ENCODE assay signal across 15 cellular contexts in the genomic region with DNA sequence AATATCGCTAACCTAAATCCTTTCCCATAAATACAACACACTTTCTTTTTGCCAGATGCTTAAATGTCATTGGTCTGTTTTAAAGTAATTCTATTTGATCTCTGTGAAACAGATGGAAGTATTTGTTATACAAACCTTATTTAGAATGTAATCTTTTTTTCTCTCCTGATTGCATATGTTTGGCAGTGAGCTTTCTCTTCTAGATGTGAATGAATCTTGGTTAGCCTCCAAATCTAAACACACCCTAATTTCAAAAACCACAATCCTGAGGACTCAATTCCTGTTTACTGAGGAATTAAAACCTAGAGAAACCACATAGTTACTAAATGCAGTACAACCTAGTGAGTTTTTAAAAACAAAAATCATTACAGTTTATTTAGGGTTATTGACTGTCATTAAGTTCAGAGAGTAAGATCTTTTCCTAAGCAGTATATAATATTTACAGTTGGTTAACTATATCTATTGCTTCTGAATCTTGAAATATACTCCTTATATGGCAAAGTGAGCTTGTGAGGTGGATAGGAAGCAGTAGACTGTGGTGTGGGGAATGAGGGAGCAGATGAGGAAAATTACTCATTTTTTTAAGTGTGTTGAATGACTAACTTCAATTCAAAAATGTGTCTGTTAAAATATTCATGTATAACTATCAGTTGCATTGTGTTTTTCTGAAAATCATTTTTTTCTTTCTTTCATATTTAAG.
DNase-seq lines count a peak whose midpoint lies in the region; ATAC-seq, FAIRE-seq and TF ChIP-seq lines count a peak whose summit lies in the region.
"Had no signal": no experiment of that assay in that cellular context is flagged by ENCODE, and none has a peak within 500 bp of the region (broad histone marks: within the 10 kb centered on the region; RNA-seq: fewer than 3 reads in every experiment).

No MANE protein-coding gene starts in this region.

- TF ChIP-seq RAD21 in A549 (conservative IDR thresholded peaks at IDR 0.05 in 1 of 2, IDR thresholded peaks at IDR 0.05 in 1 of 2) (no peak), SK-N-SH (IDR thresholded peaks at IDR 0.05; ENCODE audit: low read length) (no peak)

- peaks cover 2 to 25% of the 10 kb centered on the region in 2 experiments for H3K36me3 ChIP-seq in SK-N-SH (replicated peaks in 1 of 2; ENCODE audit: control insufficient read depth in 1 of 2, insufficient read depth in 2 of 2, low read length in 1 of 2)
- H3K36me3 ChIP-seq: neutrophil, upper lobe of left lung had no signal

- TF ChIP-seq POLR2A in A549 (IDR thresholded peaks at IDR 0.05; ENCODE audit: low read length): no peak

- peak; percentile 7 for FAIRE-seq in A549 (lab: Jason Lieb, UNC)

- TF ChIP-seq EP300 in A549 (IDR thresholded peaks at IDR 0.05) (no peak), SK-N-SH (IDR thresholded peaks at IDR 0.05; ENCODE audit: borderline replicate concordance in 1 of 2, low read depth in 1 of 2, low read length in 1 of 2) (no peak)

- H3K9me3 ChIP-seq in A549 (peaks cover 4% of the 10 kb centered on the region; the same call in 1 of the 3 replicates), SK-N-SH (no peaks in the 10 kb centered on the region)
- H3K9me3 ChIP-seq: neutrophil, upper lobe of left lung had no signal

- 54% methylated on average over 1 of the region's 1 CpG for WGBS in A549 (ENCODE audit: missing lambda C conversion rate)
- WGBS in SK-N-SH (ENCODE audit: low lambda C conversion rate): 69% methylated on average over 1 of the region's 1 CpG

- TF ChIP-seq CTCF in A549 (IDR thresholded peaks at IDR 0.05) (no peak), HFF-Myc (IDR thresholded peaks at IDR 0.05; ENCODE audit: low read depth, low read length, missing control alignments) (no peak), SK-N-SH (IDR thresholded peaks at IDR 0.05) (no peak), fibroblast of villous mesenchyme (IDR thresholded peaks at IDR 0.05; ENCODE audit: insufficient read depth, low read depth, low read length) (no peak)

- H3K79me2 ChIP-seq in SK-N-SH (ENCODE audit: insufficient read depth): peaks cover 93% of the 10 kb centered on the region

- CTCF ChIA-PET in A549 (lab: Yijun Ruan, JAX) (interaction anchor here (1.4 kb wide), 1 partner anchor 13 kb away, joined by 3 read pairs; no protein-coding TSS in a partner anchor), SK-N-SH (lab: Yijun Ruan, JAX) (no interaction called here)

- H3K4me3 ChIP-seq in A549: no peak overlapping the region
- no peak overlapping the region for H3K4me3 ChIP-seq in HFF-Myc (replicated peaks; ENCODE audit: low read depth, low read length)
- H3K4me3 ChIP-seq in SK-N-SH (ENCODE audit: low read depth in 2 of 2, low read length in 1 of 2): no peak overlapping the region
- no peak overlapping the region for H3K4me3 ChIP-seq in fibroblast of villous mesenchyme (ENCODE audit: low read depth, low read length)
- H3K4me3 ChIP-seq: upper lobe of left lung had no signal

- H3F3A ChIP-seq in SK-N-SH (replicated peaks; ENCODE audit: insufficient read depth): peaks cover 52% of the 10 kb centered on the region

- peak overlapping the region; percentile 15; the same call in 1 of the 2 replicates for H3K9ac ChIP-seq in SK-N-SH

- ATAC-seq in A549 (no peak), GM18520 (IDR thresholded peaks at IDR 0.05; ENCODE audit: unreplicated experiment) (no peak), GM21737 (IDR thresholded peaks at IDR 0.05; ENCODE audit: unreplicated experiment) (no peak), GM18907 (IDR thresholded peaks at IDR 0.05; ENCODE audit: unreplicated experiment) (no peak)
- ATAC-seq: activated naive CD8-positive, alpha-beta T cell treated with anti-CD3 and anti-CD28 coated beads, Interleukin-2, amount 50 U/mL, for 24 hours had no signal

- peak in 1 of 2 experiments; percentile 18 for DNase-seq in A549 (ENCODE audit: low read depth in 1 of 2, low spot score in 1 of 2)
- peak; percentile 77 for DNase-seq in HFF-Myc (ENCODE audit: extremely low read depth, low read depth)
- DNase-seq in SK-N-SH: no peak
- DNase-seq in fibroblast of villous mesenchyme (ENCODE audit: low read depth): peak; percentile 86
- DNase-seq in activated gamma-delta T cell (lab: John Stamatoyannopoulos, UW): no peak
- DNase-seq: activated naive CD8-positive, alpha-beta T cell treated with anti-CD3 and anti-CD28 coated beads, Interleukin-2, amount 50 U/mL, for 24 hours; effector CD4-positive, alpha-beta T cell; NCI-H510A treated with DMSO at 0.1 percent for 48 hours; SHP77 treated with DMSO at 0.1 percent for 48 hours; upper lobe of left lung; WERI-Rb-1 had no signal

- no peaks in the 10 kb centered on the region for H4K20me1 ChIP-seq in SK-N-SH (ENCODE audit: insufficient read depth)

- no peaks in the 10 kb centered on the region for H3K9me2 ChIP-seq in SK-N-SH

- H3K27ac ChIP-seq in A549 (peak overlapping the region; percentile 67 to 82), SK-N-SH (ENCODE audit: low read depth in 2 of 2, low read length in 1 of 2) (peak overlapping the region; percentile 44 to 70; a peak in 3 of 4 replicates)
- H3K27ac ChIP-seq: neutrophil, upper lobe of left lung, WERI-Rb-1 had no signal

- peaks cover 56% of the 10 kb centered on the region for H3K4me1 ChIP-seq in A549
- H3K4me1 ChIP-seq in SK-N-SH (ENCODE audit: control insufficient read depth in 1 of 2, insufficient read depth in 2 of 2, low read depth in 1 of 2, low read length in 1 of 2): peaks cover 17 to 26% of the 10 kb centered on the region in 2 experiments; a peak in 3 of 4 replicates
- H3K4me1 ChIP-seq: upper lobe of left lung had no signal

- no peaks in the 10 kb centered on the region for H3K27me3 ChIP-seq in SK-N-SH (ENCODE audit: insufficient read depth)
- H3K27me3 ChIP-seq: neutrophil, upper lobe of left lung had no signal

- POLR2A ChIA-PET in A549 (lab: Yijun Ruan, JAX): no interaction called here
- POLR2A ChIA-PET in SK-N-SH (lab: Yijun Ruan, JAX): no interaction called here

- H3K4me2 ChIP-seq in A549: peak overlapping the region; percentile 72
- no peak overlapping the region for H3K4me2 ChIP-seq in SK-N-SH

- H2AFZ ChIP-seq in SK-N-SH (ENCODE audit: low read depth): no peak overlapping the region

TF ChIP-seq in A549, 52 proteins besides CTCF, POLR2A, EP300 and RAD21:
- no peak for TF ChIP-seq TP53 (CRISPR knock-in tag; IDR thresholded peaks at IDR 0.05)
- no peak for TF ChIP-seq CBX2 (IDR thresholded peaks at IDR 0.05; ENCODE audit: borderline replicate concordance, low read depth)
- no peak for TF ChIP-seq EHMT2 (IDR thresholded peaks at IDR 0.05; ENCODE audit: low read depth)
- 0 out of 2 replicates have a peak, but pooled peaks have one; percentile 39 for TF ChIP-seq ZSCAN20 (CRISPR knock-in tag; IDR thresholded peaks at IDR 0.05)
- TF ChIP-seq TFCP2L1 (CRISPR knock-in tag; IDR thresholded peaks at IDR 0.05): no peak
- no peak for TF ChIP-seq HOXB13 (CRISPR knock-in tag; IDR thresholded peaks at IDR 0.05; ENCODE audit: low read depth)
- TF ChIP-seq, protein P1, sequence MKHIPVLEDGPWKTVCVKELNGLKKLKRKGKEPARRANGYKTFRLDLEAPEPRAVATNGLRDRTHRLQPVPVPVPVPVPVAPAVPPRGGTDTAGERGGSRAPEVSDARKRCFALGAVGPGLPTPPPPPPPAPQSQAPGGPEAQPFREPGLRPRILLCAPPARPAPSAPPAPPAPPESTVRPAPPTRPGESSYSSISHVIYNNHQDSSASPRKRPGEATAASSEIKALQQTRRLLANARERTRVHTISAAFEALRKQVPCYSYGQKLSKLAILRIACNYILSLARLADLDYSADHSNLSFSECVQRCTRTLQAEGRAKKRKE (CRISPR knock-in tag; IDR thresholded peaks at IDR 0.05; ENCODE audit: low read depth): no peak

TF ChIP-seq in SK-N-SH, 30 proteins besides CTCF, POLR2A, EP300 and RAD21:
- TF ChIP-seq NFIC (IDR thresholded peaks at IDR 0.05; ENCODE audit: borderline replicate concordance) (no peak), TCF12 (IDR thresholded peaks at IDR 0.05) (0 out of 2 replicates have a peak, but pooled peaks have one; percentile 16)
TF ChIP-seq in SK-N-SH: peak in this region for 1.

Comparison
In these comparisons a context has a peak if more than half of its experiments do, and no peak if none do; other contexts are left out.
1. DNase-seq: peak in HFF-Myc (single experiment) and fibroblast of villous mesenchyme (single experiment); none in SK-N-SH (single experiment) and activated gamma-delta T cell (single experiment).